13 cellular contexts compared by ENCODE assay signal in genomic region chr5:148922606-148923005, GRCh38.
DNase-seq lines count a peak whose midpoint lies in the region; ATAC-seq lines count a peak whose summit lies in the region.
"Had no signal": no experiment of that assay in that cellular context is flagged by ENCODE, and none has a peak within 500 bp of the region (broad histone marks: within the 10 kb centered on the region; RNA-seq: fewer than 3 reads in every experiment).

No MANE protein-coding gene starts in this region.

- ATAC-seq in activated naive CD8-positive, alpha-beta T cell treated with anti-CD3 and anti-CD28 coated beads, Interleukin-2, amount 50 U/mL, for 24 hours = peak; percentile 89
- ATAC-seq in GM21825 (IDR thresholded peaks at IDR 0.05; ENCODE audit: unreplicated experiment) (peak; percentile 83), HG03432 (IDR thresholded peaks at IDR 0.05; ENCODE audit: unreplicated experiment) (peak; percentile 93), sciatic nerve (no peak)
- ATAC-seq in stimulated activated naive CD8-positive, alpha-beta T cell treated with anti-CD3 and anti-CD28 coated beads, Interleukin-15, amount 100 ng/mL, for 72 hours = peak; percentile 97
- ATAC-seq: mucosa of descending colon, SK-N-SH treated with all-trans-retinoic acid at 6 μM for 48 hours had no signal

- intact Hi-C loops in sciatic nerve (cut with DNase I) = no loop called here

- no peaks in the 10 kb centered on the region for H3K36me3 Mint-ChIP-seq in activated naive CD8-positive, alpha-beta T cell treated with anti-CD3 and anti-CD28 coated beads, Interleukin-2, amount 50 U/mL, for 24 hours (ENCODE audit: low read depth)
- no peaks in the 10 kb centered on the region for H3K36me3 Mint-ChIP-seq in activated naive CD8-positive, alpha-beta T cell treated with anti-CD3 and anti-CD28 coated beads for 36 hours

- H3K4me1 Mint-ChIP-seq in activated naive CD8-positive, alpha-beta T cell treated with anti-CD3 and anti-CD28 coated beads, Interleukin-2, amount 50 U/mL, for 24 hours = peaks cover 7% of the 10 kb centered on the region
- no peaks in the 10 kb centered on the region for H3K4me1 Mint-ChIP-seq in activated naive CD8-positive, alpha-beta T cell treated with anti-CD3 and anti-CD28 coated beads for 36 hours
- H3K4me1 Mint-ChIP-seq in stimulated activated naive CD8-positive, alpha-beta T cell treated with anti-CD3 and anti-CD28 coated beads, Interleukin-15, amount 100 ng/mL, for 72 hours = peaks cover 12% of the 10 kb centered on the region

- H3K27me3 Mint-ChIP-seq in activated naive CD8-positive, alpha-beta T cell treated with anti-CD3 and anti-CD28 coated beads, Interleukin-2, amount 50 U/mL, for 24 hours = peaks cover 22% of the 10 kb centered on the region
- peaks cover 25% of the 10 kb centered on the region for H3K27me3 Mint-ChIP-seq in activated naive CD8-positive, alpha-beta T cell treated with anti-CD3 and anti-CD28 coated beads for 36 hours
- H3K27me3 Mint-ChIP-seq in stimulated activated naive CD8-positive, alpha-beta T cell treated with anti-CD3 and anti-CD28 coated beads, Interleukin-15, amount 100 ng/mL, for 72 hours = peaks cover 28% of the 10 kb centered on the region

- no peak overlapping the region for H3K4me3 Mint-ChIP-seq in activated naive CD8-positive, alpha-beta T cell treated with anti-CD3 and anti-CD28 coated beads, Interleukin-2, amount 50 U/mL, for 24 hours
- no peak overlapping the region for H3K4me3 Mint-ChIP-seq in activated naive CD8-positive, alpha-beta T cell treated with anti-CD3 and anti-CD28 coated beads for 36 hours
- H3K4me3 Mint-ChIP-seq in stimulated activated naive CD8-positive, alpha-beta T cell treated with anti-CD3 and anti-CD28 coated beads, Interleukin-15, amount 100 ng/mL, for 72 hours = no peak overlapping the region

- no peaks in the 10 kb centered on the region for H3K9me3 Mint-ChIP-seq in activated naive CD8-positive, alpha-beta T cell treated with anti-CD3 and anti-CD28 coated beads, Interleukin-2, amount 50 U/mL, for 24 hours
- H3K9me3 Mint-ChIP-seq in activated naive CD8-positive, alpha-beta T cell treated with anti-CD3 and anti-CD28 coated beads for 36 hours = no peaks in the 10 kb centered on the region
- H3K9me3 Mint-ChIP-seq in stimulated activated naive CD8-positive, alpha-beta T cell treated with anti-CD3 and anti-CD28 coated beads, Interleukin-15, amount 100 ng/mL, for 72 hours = no peaks in the 10 kb centered on the region

- DNase-seq in activated naive CD8-positive, alpha-beta T cell treated with anti-CD3 and anti-CD28 coated beads, Interleukin-2, amount 50 U/mL, for 24 hours = no peak
- no peak for DNase-seq in activated naive CD8-positive, alpha-beta T cell treated with anti-CD3 and anti-CD28 coated beads for 36 hours
- DNase-seq in stimulated activated naive CD8-positive, alpha-beta T cell treated with anti-CD3 and anti-CD28 coated beads, Interleukin-15, amount 100 ng/mL, for 72 hours = peak in 1 of 2 donors; percentile 21
- no peak for DNase-seq in sciatic nerve (ENCODE audit: low spot score)
- no peak for DNase-seq in HCEC 1CT
- no peak for DNase-seq in NCI-H1417 (lab: John Stamatoyannopoulos, UW)
- DNase-seq: brain microvascular endothelial cell; effector memory CD4-positive, alpha-beta T cell; gastrocnemius medialis; mucosa of descending colon had no signal

- no peak overlapping the region for H3K27ac Mint-ChIP-seq in activated naive CD8-positive, alpha-beta T cell treated with anti-CD3 and anti-CD28 coated beads, Interleukin-2, amount 50 U/mL, for 24 hours
- no peak overlapping the region for H3K27ac Mint-ChIP-seq in activated naive CD8-positive, alpha-beta T cell treated with anti-CD3 and anti-CD28 coated beads for 36 hours
- H3K27ac Mint-ChIP-seq in stimulated activated naive CD8-positive, alpha-beta T cell treated with anti-CD3 and anti-CD28 coated beads, Interleukin-15, amount 100 ng/mL, for 72 hours = no peak overlapping the region
